ENCODE assay signal across 8 cellular contexts in genomic region chr1:29236993-29237905, GRCh38. TPM values are rescaled to one million over a fixed set of nuclear protein-coding genes. Genes with fewer than 3 reads are reported as not detected.
DNase-seq lines count a peak whose midpoint lies in the region; ATAC-seq and TF ChIP-seq lines count a peak whose summit lies in the region.

No MANE protein-coding gene starts in this region.

- H3K36me3 Mint-ChIP-seq in endothelial cell (ENCODE audit: low read depth, unreplicated experiment) = peaks cover 10% of the 10 kb centered on the region
- H3K36me3 Mint-ChIP-seq in mesothelial cell of epicardium = no peaks in the 10 kb centered on the region

- peak; percentile 29 for DNase-seq in stimulated activated CD4-positive, alpha-beta T cell treated with anti-CD3 and anti-CD28 coated beads, Interleukin-15, amount 100 ng/mL, for 24 hours
- DNase-seq in stimulated activated CD4-positive, alpha-beta T cell treated with anti-CD3 and anti-CD28 coated beads, Interleukin-4, amount 100 ng/mL, for 24 hours = no peak
- DNase-seq in T1000 (lab: John Stamatoyannopoulos, UW) = peak; percentile 16
- peak; percentile 36 for DNase-seq in endothelial cell (ENCODE audit: low spot score)
- DNase-seq in mesothelial cell of epicardium (ENCODE audit: low spot score in 2 of 2, unreplicated experiment in 2 of 2) = peak in 1 of 2 experiments; percentile 69
- peak; percentile 85 for DNase-seq in upper lobe of right lung
- no peak for DNase-seq in NCI-H510A treated with DMSO at 0.1 percent for 48 hours (lab: John Stamatoyannopoulos, UW)

- H3K27ac ChIP-seq in upper lobe of right lung = peak overlapping the region; percentile 77

- H3K27ac Mint-ChIP-seq in endothelial cell (ENCODE audit: unreplicated experiment) = peak overlapping the region; percentile 19
- peak overlapping the region; percentile 89 for H3K27ac Mint-ChIP-seq in mesothelial cell of epicardium

- H3K4me1 Mint-ChIP-seq in endothelial cell (ENCODE audit: unreplicated experiment) (peaks cover 23% of the 10 kb centered on the region), mesothelial cell of epicardium (peaks cover 31% of the 10 kb centered on the region)

- H3K36me3 ChIP-seq in upper lobe of right lung = no peaks in the 10 kb centered on the region

- no peak for TF ChIP-seq CTCF in endothelial cell (IDR thresholded peaks at IDR 0.05; ENCODE audit: unreplicated experiment)
- no peak for TF ChIP-seq CTCF in mesothelial cell of epicardium (IDR thresholded peaks at IDR 0.05; ENCODE audit: unreplicated experiment)
- no peak for TF ChIP-seq CTCF in upper lobe of right lung (IDR thresholded peaks at IDR 0.05)

- H3K27me3 ChIP-seq in upper lobe of right lung = no peaks in the 10 kb centered on the region

- peaks cover 15% of the 10 kb centered on the region for H3K4me1 ChIP-seq in upper lobe of right lung

- ATAC-seq in upper lobe of right lung (peak; percentile 54), GM21367 (IDR thresholded peaks at IDR 0.05; ENCODE audit: unreplicated experiment) (no peak)

- peak overlapping the region; percentile 64 for H3K4me3 ChIP-seq in upper lobe of right lung

- H3K4me3 Mint-ChIP-seq in endothelial cell (ENCODE audit: unreplicated experiment) (peak overlapping the region; percentile 89), mesothelial cell of epicardium (peak overlapping the region; percentile 87)

- intact Hi-C loops in upper lobe of right lung (cut with DNase I) = no loop called here

- no peaks in the 10 kb centered on the region for H3K9me3 ChIP-seq in upper lobe of right lung

- H3K9me3 Mint-ChIP-seq in endothelial cell (ENCODE audit: unreplicated experiment) (no peaks in the 10 kb centered on the region), mesothelial cell of epicardium (no peaks in the 10 kb centered on the region)

- H3K27me3 Mint-ChIP-seq in endothelial cell (ENCODE audit: unreplicated experiment) (peaks cover 31% of the 10 kb centered on the region), mesothelial cell of epicardium (ENCODE audit: low read depth) (peaks cover 6% of the 10 kb centered on the region)

RNA-seq across cellular contexts. Expression of gene PTPRU, which starts 0.9 kb away (rescaled TPM):
- total RNA-seq in endothelial cell (ENCODE audit: unreplicated experiment) (19.0 TPM), mesothelial cell of epicardium (143 to 151 TPM (median 145 TPM) in 3 replicates), upper lobe of right lung (45.5 TPM)

RNA-seq across cellular contexts. Expression of gene MECR, which starts 6.5 kb away (rescaled TPM):
- 20.2 TPM for total RNA-seq in endothelial cell (ENCODE audit: unreplicated experiment)
- 36.6 to 40.0 TPM (median 38.0 TPM) in 3 replicates for total RNA-seq in mesothelial cell of epicardium
- total RNA-seq in upper lobe of right lung = 16.5 TPM

RNA-seq across cellular contexts. Expression of gene SRSF4, which starts 55.5 kb away (rescaled TPM):
- total RNA-seq in endothelial cell (ENCODE audit: unreplicated experiment) (68.6 TPM), mesothelial cell of epicardium (103 to 107 TPM (median 105 TPM) in 3 replicates), upper lobe of right lung (89.0 TPM)

Comparison
In these comparisons a context has a peak if more than half of its experiments do, and no peak if none do; other contexts are left out.
1. DNase-seq: peak in stimulated activated CD4-positive, alpha-beta T cell treated with anti-CD3 and anti-CD28 coated beads, Interleukin-15, amount 100 ng/mL, for 24 hours (single experiment), T1000 (single experiment), endothelial cell (single experiment) and upper lobe of right lung (single experiment); none in stimulated activated CD4-positive, alpha-beta T cell treated with anti-CD3 and anti-CD28 coated beads, Interleukin-4, amount 100 ng/mL, for 24 hours (single experiment) and NCI-H510A treated with DMSO at 0.1 percent for 48 hours (single experiment).